In the genomic region with DNA sequence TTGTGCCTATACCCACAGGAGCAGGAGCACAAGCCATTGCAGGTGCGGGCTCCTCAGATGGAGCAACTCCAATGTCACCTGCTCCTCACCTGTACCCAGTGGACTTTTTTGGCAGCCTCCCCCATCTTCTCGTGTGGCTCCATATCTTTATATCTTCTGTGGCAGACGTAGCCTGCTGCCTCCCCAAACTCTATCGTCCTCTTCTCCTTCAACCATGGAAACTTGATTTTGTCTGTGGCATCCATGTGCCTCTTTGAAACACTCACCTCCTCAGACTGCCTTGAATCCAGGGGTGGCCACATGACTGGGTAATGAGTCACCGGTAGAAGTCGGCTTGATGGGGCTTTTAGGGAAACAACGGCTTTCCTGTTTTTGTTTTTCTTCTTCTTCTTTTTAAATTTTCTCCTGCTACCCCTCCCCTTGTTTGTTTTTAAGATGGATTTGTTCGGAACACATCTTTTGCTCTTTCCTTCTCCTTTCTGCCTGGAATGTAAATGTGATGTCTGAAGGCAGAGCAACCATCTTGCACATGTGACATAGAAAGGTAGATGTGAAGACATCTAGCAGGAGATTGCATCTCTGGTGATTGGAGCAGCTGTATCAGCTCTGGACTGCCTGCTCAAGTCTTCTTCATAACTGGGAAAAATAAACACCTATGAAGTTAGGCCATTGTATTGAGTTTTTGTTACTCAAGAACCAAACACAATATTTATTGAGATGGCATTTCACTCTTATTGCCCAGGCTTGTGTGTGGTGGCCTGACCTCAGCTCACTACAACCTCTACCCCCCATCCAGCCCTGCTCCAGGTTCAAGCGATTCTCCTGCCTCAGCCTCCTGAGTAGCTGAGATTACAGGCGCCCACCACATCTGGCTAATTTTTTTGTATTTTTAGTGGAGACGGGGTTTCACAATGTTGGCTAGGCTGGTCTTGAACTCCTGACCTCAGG, we compare ENCODE assay signal across 8 cellular contexts.
DNase-seq lines count a peak whose midpoint lies in the region; ATAC-seq and TF ChIP-seq lines count a peak whose summit lies in the region.

No MANE protein-coding gene starts in this region.

- H3K4me3 Mint-ChIP-seq in CD4-positive, alpha-beta T cell = peak overlapping the region; percentile 27

- H3K27me3 ChIP-seq in CD4-positive, alpha-beta T cell (ENCODE audit: control insufficient read depth, insufficient read depth, low read length) = no peaks in the 10 kb centered on the region
- H3K27me3 ChIP-seq in PC-9 (ENCODE audit: insufficient read depth, low read depth) = no peaks in the 10 kb centered on the region
- H3K27me3 ChIP-seq in mesendoderm (ENCODE audit: insufficient read depth, low read length, poor library complexity) = no peaks in the 10 kb centered on the region

- no peaks in the 10 kb centered on the region for H3K9me3 Mint-ChIP-seq in CD4-positive, alpha-beta T cell

- BruUV-seq in PC-9 (replicated peaks; lab: Mats Ljungman, UMichigan) = no TSS peak

- peak overlapping the region; percentile 29 for H3K56ac ChIP-seq in mesendoderm (ENCODE audit: low read length)

- H3K4me1 ChIP-seq in PC-9 (replicated peaks; ENCODE audit: insufficient read depth) (peaks cover 82% of the 10 kb centered on the region), mesendoderm (ENCODE audit: control insufficient read depth, low read depth, low read length) (peaks cover 4% of the 10 kb centered on the region)

- POLR2A ChIA-PET in CD4-positive, alpha-beta T cell (lab: Charles Lee) = interaction anchor here (1.0 to 2.2 kb wide), 5 partner anchors 19 to 74 kb away, joined by 3 to 12 read pairs (median 4); no protein-coding TSS in a partner anchor
- POLR2A ChIA-PET in PC-9 (lab: Charles Lee; ENCODE audit: unreplicated experiment) = interaction anchor here (0.5 kb wide), 1 partner anchor 90 kb away, joined by 16 read pairs; no protein-coding TSS in a partner anchor

- WGBS in mesendoderm (ENCODE audit: extremely low coverage, insufficient coverage, low lambda C conversion rate) = no CpG with 5 or more reads among the region's 11 CpGs

- H3K18ac ChIP-seq in mesendoderm (ENCODE audit: low read length) = peak overlapping the region; percentile 8

- H3K36me3 Mint-ChIP-seq in CD4-positive, alpha-beta T cell (ENCODE audit: low read depth) = no peaks in the 10 kb centered on the region

- intact Hi-C loops in CD4-positive, alpha-beta T cell (cut with DNase I, micrococcal nuclease) = loop anchor here in 1 of 2 experiments (5.0 kb wide), 1 partner anchor 137 kb away; no protein-coding TSS in a partner anchor
- intact Hi-C loops in PC-9 (cut with micrococcal nuclease; ENCODE audit: unreplicated experiment) = no loop called here

- peak in 8 of 10 experiments; percentile 16 to 67 (median 47) for DNase-seq in CD4-positive, alpha-beta T cell
- peak; percentile 65 to 84 for DNase-seq in PC-9
- peak; percentile 39 for DNase-seq in activated naive CD8-positive, alpha-beta T cell treated with anti-CD3 and anti-CD28 coated beads, Interleukin-2, amount 50 U/mL, for 16 hours (ENCODE audit: low read depth, low spot score)
- DNase-seq in mesendoderm = peak; percentile 79
- no peak for DNase-seq in GM19240 (ENCODE audit: insufficient read length, low spot score)
- no peak for DNase-seq in globus pallidus (ENCODE audit: low spot score)

- no peak overlapping the region for H2BK5ac ChIP-seq in mesendoderm (ENCODE audit: low read length)

- H3K4me3 ChIP-seq in PC-9 (peak overlapping the region; percentile 11; the same call in 1 of the 2 replicates), mesendoderm (ENCODE audit: low read length) (no peak overlapping the region)

- H3K79me1 ChIP-seq in mesendoderm (ENCODE audit: low read length) = no peaks in the 10 kb centered on the region

- H4K20me1 ChIP-seq in PC-9 (ENCODE audit: insufficient read depth) = no peaks in the 10 kb centered on the region

- CTCF ChIA-PET in CD4-positive, alpha-beta T cell (lab: Charles Lee) = interaction anchor here (1.3 kb wide), 1 partner anchor 14 kb away, joined by 3 read pairs; no protein-coding TSS in a partner anchor
- CTCF ChIA-PET in PC-9 (lab: Charles Lee) = interaction anchor here (0.6 to 0.7 kb wide), 3 partner anchors 94 to 1893 kb away, joined by 3 to 5 read pairs (median 4); a partner anchor contains a TSS

- no peak overlapping the region for H3K9ac ChIP-seq in mesendoderm (ENCODE audit: low read length)

- H3K9me3 ChIP-seq in CD4-positive, alpha-beta T cell (ENCODE audit: control insufficient read depth, low read length) = no peaks in the 10 kb centered on the region
- no peaks in the 10 kb centered on the region for H3K9me3 ChIP-seq in PC-9 (ENCODE audit: insufficient read depth, low read depth)

- ATAC-seq in CD4-positive, alpha-beta T cell (ENCODE audit: poor library complexity) = peak; percentile 84
- ATAC-seq in GM21423 (IDR thresholded peaks at IDR 0.05; ENCODE audit: unreplicated experiment) (no peak), GM18873 (IDR thresholded peaks at IDR 0.05; ENCODE audit: low FRiP score, unreplicated experiment) (no peak)

- peak overlapping the region; percentile 55 for H3K4me2 ChIP-seq in PC-9
- H3K4me2 ChIP-seq in mesendoderm (ENCODE audit: low read length) = no peak overlapping the region

- H3K79me2 ChIP-seq in PC-9 (ENCODE audit: low read depth) (no peaks in the 10 kb centered on the region), mesendoderm (ENCODE audit: control insufficient read depth, insufficient read depth, low read length) (no peaks in the 10 kb centered on the region)

- H4K5ac ChIP-seq in mesendoderm (ENCODE audit: low read length) = no peak overlapping the region

- H3K27ac ChIP-seq in CD4-positive, alpha-beta T cell (ENCODE audit: low read depth, low read length) = no peak overlapping the region
- H3K27ac ChIP-seq in PC-9 (peak overlapping the region; percentile 94), mesendoderm (ENCODE audit: low read depth, low read length) (no peak overlapping the region)

- H2AFZ ChIP-seq in PC-9 = peak overlapping the region; percentile 59; the same call in 1 of the 2 replicates

- no peak overlapping the region for H2BK120ac ChIP-seq in mesendoderm (ENCODE audit: low read depth, low read length)

- H3K27me3 Mint-ChIP-seq in CD4-positive, alpha-beta T cell = no peaks in the 10 kb centered on the region

- H3K36me3 ChIP-seq in PC-9 (ENCODE audit: low read depth) = no peaks in the 10 kb centered on the region
- H3K36me3 ChIP-seq in mesendoderm (ENCODE audit: control insufficient read depth, insufficient read depth, low read length) = no peaks in the 10 kb centered on the region

- no peak overlapping the region for H3K23ac ChIP-seq in mesendoderm (ENCODE audit: low read length)

- H4K8ac ChIP-seq in mesendoderm (ENCODE audit: low read depth, low read length) = no peak overlapping the region

- H3K4ac ChIP-seq in mesendoderm (ENCODE audit: low read depth, low read length) = no peak overlapping the region

- H3K27ac Mint-ChIP-seq in CD4-positive, alpha-beta T cell = peak overlapping the region; percentile 63

- H2BK15ac ChIP-seq in mesendoderm (replicated peaks; ENCODE audit: low read depth) = no peak overlapping the region

- H3F3A ChIP-seq in PC-9 (ENCODE audit: insufficient read depth, low read depth) = peaks cover 75% of the 10 kb centered on the region

- peaks cover 63% of the 10 kb centered on the region for H3K4me1 Mint-ChIP-seq in CD4-positive, alpha-beta T cell (ENCODE audit: low read depth)

- TF ChIP-seq CTCF in CD4-positive, alpha-beta T cell (IDR thresholded peaks at IDR 0.05) = no peak
- TF ChIP-seq CTCF in PC-9 (conservative IDR thresholded peaks at IDR 0.05) = no peak

- H2AK5ac ChIP-seq in mesendoderm (ENCODE audit: low read length) = peak overlapping the region; percentile 29

- no peaks in the 10 kb centered on the region for H3K9me2 ChIP-seq in PC-9 (ENCODE audit: insufficient read depth)

Comparison
In these comparisons a context has a peak if more than half of its experiments do, and no peak if none do; other contexts are left out.
1. DNase-seq: peak in CD4-positive, alpha-beta T cell (8 of 10), PC-9 (2 of 2), activated naive CD8-positive, alpha-beta T cell treated with anti-CD3 and anti-CD28 coated beads, Interleukin-2, amount 50 U/mL, for 16 hours (single experiment) and mesendoderm (single experiment); none in GM19240 (single experiment) and globus pallidus (single experiment).